8 cellular contexts compared by ENCODE assay signal in the genomic region with DNA sequence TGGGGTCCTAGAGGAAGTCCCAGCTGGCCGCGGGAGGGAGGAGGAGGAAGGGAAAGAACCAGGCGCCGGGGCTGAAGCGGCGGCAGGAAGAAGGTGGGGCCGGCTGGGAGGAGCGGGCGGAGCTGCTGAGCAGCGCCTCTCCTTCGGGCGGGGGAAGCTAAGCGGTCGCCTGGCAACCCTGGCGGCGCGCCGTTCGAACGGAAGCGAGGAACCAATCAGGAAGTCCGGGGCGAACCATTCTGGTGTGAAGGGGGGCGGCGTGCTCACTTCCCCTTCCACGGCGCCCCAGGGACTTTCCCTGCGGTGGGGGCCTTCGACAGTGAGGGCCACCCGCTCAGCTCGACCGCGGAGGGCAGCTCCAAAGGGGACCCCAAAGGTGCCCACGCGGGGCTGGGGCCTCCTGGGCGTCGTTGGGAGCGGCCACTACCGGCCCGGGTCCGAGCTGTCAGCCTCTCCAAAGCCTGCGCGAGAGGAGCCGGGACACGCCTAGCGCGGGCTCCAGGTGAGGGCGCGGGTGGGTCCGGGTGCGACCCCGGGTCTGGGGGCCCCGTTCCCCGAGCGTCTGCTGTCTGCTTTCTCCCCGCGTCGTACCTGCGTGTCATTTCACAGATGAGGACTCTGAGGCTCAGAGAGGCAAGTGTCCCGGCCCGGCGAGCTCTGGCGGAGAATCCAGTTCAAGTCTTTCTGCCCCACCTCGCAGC. TPM values are rescaled to one million over a fixed set of nuclear protein-coding genes. Genes with fewer than 3 reads are reported as not detected.
DNase-seq lines count a peak whose midpoint lies in the region; ATAC-seq, FAIRE-seq and TF ChIP-seq lines count a peak whose summit lies in the region.

A gene (plus strand): TSS at position 266 of the 701 bp plus-strand sequence. CDS start 11,090 bp downstream, outside the sequence.

- peaks cover 15% of the 10 kb centered on the region for H3K27me3 ChIP-seq in HUES48 (ENCODE audit: control insufficient read depth, insufficient read depth, low read length)
- no peaks in the 10 kb centered on the region for H3K27me3 ChIP-seq in NT2/D1 (ENCODE audit: insufficient read depth, insufficient read length)
- peaks cover 0 to 15% (median 13%) of the 10 kb centered on the region in 4 experiments; a peak in 6 of 7 replicates for H3K27me3 ChIP-seq in H1 (replicated peaks in 1 of 4; ENCODE audit: control insufficient read depth in 3 of 4, extremely low read depth in 1 of 4, insufficient read depth in 3 of 4, low read length in 3 of 4)
- H3K27me3 ChIP-seq in mesendoderm (ENCODE audit: insufficient read depth, low read length, poor library complexity) = no peaks in the 10 kb centered on the region

- POLR2A ChIA-PET in H1 (lab: Charles Lee; ENCODE audit: partially characterized antibody) = interaction anchor here (1.0 to 1.6 kb wide), 6 partner anchors 9 to 22 kb away, joined by 3 to 7 read pairs (median 4); no protein-coding TSS in a partner anchor

- H4K5ac ChIP-seq in H1 (ENCODE audit: insufficient read length, low read depth, low read length) = peak within 1 kb of the TSS; percentile 90
- H4K5ac ChIP-seq in mesendoderm (ENCODE audit: low read length) = no peak within 1 kb of the TSS

- CTCF ChIA-PET in activated CD8-positive, alpha-beta memory T cell treated with anti-CD3 and anti-CD28 coated beads, Interleukin-2, amount 10 ng/mL, durations not matched to agents 7 days and 5 days (lab: Charles Lee) = interaction anchor here (0.8 to 4.3 kb wide), 12 partner anchors 12 to 382 kb away, joined by 3 to 37 read pairs (median 4); no protein-coding TSS in a partner anchor
- CTCF ChIA-PET in H1 (lab: Charles Lee; ENCODE audit: partially characterized antibody) = interaction anchor here (1.2 to 2.5 kb wide), 9 partner anchors 9 to 120 kb away, joined by 3 to 13 read pairs (median 4); no protein-coding TSS in a partner anchor

- no peaks in the 10 kb centered on the region for H4K20me1 ChIP-seq in H1 (replicated peaks in 1 of 2; ENCODE audit: control insufficient read depth in 1 of 2, insufficient read depth in 2 of 2, low read length in 2 of 2)

- H3K9me3 ChIP-seq in HUES48 (ENCODE audit: control insufficient read depth, insufficient read depth, low read length) = no peaks in the 10 kb centered on the region
- no peaks in the 10 kb centered on the region for H3K9me3 ChIP-seq in NT2/D1 (ENCODE audit: insufficient read depth, low read length)
- no peaks in the 10 kb centered on the region for H3K9me3 ChIP-seq in H1 (ENCODE audit: insufficient read depth in 2 of 2, low read depth in 1 of 2, low read length in 1 of 2)

- H3K4me2 ChIP-seq in H1 (ENCODE audit: insufficient read depth in 1 of 2, low read depth in 2 of 2, low read length in 2 of 2) = peak within 1 kb of the TSS; percentile 66 to 95
- peak within 1 kb of the TSS; percentile 86 for H3K4me2 ChIP-seq in mesendoderm (ENCODE audit: low read length)

- peak within 1 kb of the TSS; percentile 95; the same call in 1 of the 2 replicates for H4K8ac ChIP-seq in H1 (ENCODE audit: extremely low read depth, insufficient read depth, low read length)
- H4K8ac ChIP-seq in mesendoderm (ENCODE audit: low read depth, low read length) = no peak within 1 kb of the TSS

- H3K36me3 ChIP-seq in HUES48 (ENCODE audit: control insufficient read depth, insufficient read depth, low read length) (no peaks in the 10 kb centered on the region), NT2/D1 (ENCODE audit: insufficient read depth, insufficient read length, low read length) (no peaks in the 10 kb centered on the region), H1 (ENCODE audit: control insufficient read depth in 2 of 4, insufficient read depth in 4 of 4, low read length in 3 of 4) (no peaks in the 10 kb centered on the region), mesendoderm (ENCODE audit: control insufficient read depth, insufficient read depth, low read length) (no peaks in the 10 kb centered on the region)

- ATAC-seq in GM21423 (IDR thresholded peaks at IDR 0.05; ENCODE audit: unreplicated experiment) = peak; percentile 96
- ATAC-seq in activated CD8-positive, alpha-beta memory T cell treated with anti-CD3 and anti-CD28 coated beads, Interleukin-2, amount 10 ng/mL, durations not matched to agents 7 days and 5 days = peak; percentile 94

- 2% methylated on average over 34 of the region's 64 CpGs; no CpG with 5 or more reads in 1 of the 2 experiments for WGBS in H1 (ENCODE audit: extremely low coverage in 1 of 2, insufficient coverage in 1 of 2, insufficient read length in 1 of 2, insufficient replicate concordance in 2 of 2, low coverage in 1 of 2, low lambda C conversion rate in 2 of 2, missing lambda C conversion rate in 1 of 2), 2 experiments
- WGBS in mesendoderm (ENCODE audit: extremely low coverage, insufficient coverage, low lambda C conversion rate) = no CpG with 5 or more reads among the region's 64 CpGs

- H3K23ac ChIP-seq in H1 (ENCODE audit: insufficient read length) (no peak within 1 kb of the TSS), mesendoderm (ENCODE audit: low read length) (no peak within 1 kb of the TSS)

- H3K23me2 ChIP-seq in H1 (ENCODE audit: low read depth, low read length) = peaks cover 7% of the 10 kb centered on the region; the same call in 1 of the 2 replicates

- H3K9me3 Mint-ChIP-seq in activated CD8-positive, alpha-beta memory T cell treated with anti-CD3 and anti-CD28 coated beads, Interleukin-2, amount 10 ng/mL, durations not matched to agents 7 days and 5 days (ENCODE audit: low read depth) = peaks cover 2% of the 10 kb centered on the region

- no peak within 1 kb of the TSS for H2BK15ac ChIP-seq in H1 (ENCODE audit: low read length)
- no peak within 1 kb of the TSS for H2BK15ac ChIP-seq in mesendoderm (replicated peaks; ENCODE audit: low read depth)

- H3K18ac ChIP-seq in H1 (ENCODE audit: extremely low read depth, low read length) = peak within 1 kb of the TSS; percentile 99
- peak within 1 kb of the TSS; percentile 77 for H3K18ac ChIP-seq in mesendoderm (ENCODE audit: low read length)

- peak in 1 of 2 experiments; percentile 96; a peak in 2 of 3 replicates for TF ChIP-seq EP300 in H1 (IDR thresholded peaks at IDR 0.05; ENCODE audit: borderline replicate concordance in 1 of 2, low read depth in 2 of 2, low read length in 2 of 2)

- H3K9ac ChIP-seq in HUES48 (ENCODE audit: low read depth, low read length) (peak within 1 kb of the TSS; percentile 90), NT2/D1 (ENCODE audit: insufficient read length, low read depth) (peak within 1 kb of the TSS; percentile 74), H1 (replicated peaks in 1 of 4; ENCODE audit: extremely low read depth in 1 of 4, low read depth in 3 of 4, low read length in 3 of 4) (peak within 1 kb of the TSS; percentile 2 to 73 (median 63); a peak in 6 of 7 replicates), mesendoderm (ENCODE audit: low read length) (peak within 1 kb of the TSS; percentile 81)

- H3K4me3 Mint-ChIP-seq in activated CD8-positive, alpha-beta memory T cell treated with anti-CD3 and anti-CD28 coated beads, Interleukin-2, amount 10 ng/mL, durations not matched to agents 7 days and 5 days = peak within 1 kb of the TSS; percentile 90

- H2BK120ac ChIP-seq in H1 (replicated peaks; ENCODE audit: low read depth, low read length) (no peak within 1 kb of the TSS), mesendoderm (ENCODE audit: low read depth, low read length) (no peak within 1 kb of the TSS)

- H3K4me1 Mint-ChIP-seq in activated CD8-positive, alpha-beta memory T cell treated with anti-CD3 and anti-CD28 coated beads, Interleukin-2, amount 10 ng/mL, durations not matched to agents 7 days and 5 days = peaks cover 43% of the 10 kb centered on the region

- peak within 1 kb of the TSS; percentile 60 for H2AFZ ChIP-seq in H1 (ENCODE audit: low read length)

- H3K4me3 ChIP-seq in HUES48 (ENCODE audit: low read depth, low read length) (peak within 1 kb of the TSS; percentile 89), NT2/D1 (ENCODE audit: insufficient read length, low read depth) (peak within 1 kb of the TSS; percentile 62), H1 (ENCODE audit: extremely low read depth in 1 of 4, insufficient read depth in 2 of 4, low read depth in 3 of 4, low read length in 4 of 4) (peak within 1 kb of the TSS; percentile 42 to 76 (median 70)), mesendoderm (ENCODE audit: low read length) (peak within 1 kb of the TSS; percentile 47)

- H3K79me1 ChIP-seq in H1 (ENCODE audit: low read depth, low read length) = no peaks in the 10 kb centered on the region
- H3K79me1 ChIP-seq in mesendoderm (ENCODE audit: low read length) = no peaks in the 10 kb centered on the region

- H3K36me3 Mint-ChIP-seq in activated CD8-positive, alpha-beta memory T cell treated with anti-CD3 and anti-CD28 coated beads, Interleukin-2, amount 10 ng/mL, durations not matched to agents 7 days and 5 days = peaks cover 15% of the 10 kb centered on the region

- H3K56ac ChIP-seq in H1 (replicated peaks; ENCODE audit: insufficient read length, low read depth, low read length) (peak within 1 kb of the TSS; percentile 88), mesendoderm (ENCODE audit: low read length) (peak within 1 kb of the TSS; percentile 94)

- H3K4me1 ChIP-seq in HUES48 (ENCODE audit: control insufficient read depth, insufficient read depth, low read length) (peaks cover 3% of the 10 kb centered on the region; the same call in 1 of the 2 replicates), NT2/D1 (ENCODE audit: insufficient read depth, insufficient read length) (no peaks in the 10 kb centered on the region), H1 (replicated peaks in 1 of 4; ENCODE audit: control insufficient read depth in 3 of 4, insufficient read depth in 4 of 4, low read length in 3 of 4) (peaks cover 0 to 3% (median 1%) of the 10 kb centered on the region in 4 experiments; a peak in 1 of 7 replicates), mesendoderm (ENCODE audit: control insufficient read depth, low read depth, low read length) (peaks cover 2% of the 10 kb centered on the region)

- H3K14ac ChIP-seq in H1 (ENCODE audit: insufficient read length) = no peak within 1 kb of the TSS

- H2BK5ac ChIP-seq in H1 (ENCODE audit: low read depth, low read length) (peak within 1 kb of the TSS; percentile 96; the same call in 1 of the 2 replicates), mesendoderm (ENCODE audit: low read length) (peak within 1 kb of the TSS; percentile 95)

- no peak within 1 kb of the TSS for H2AK5ac ChIP-seq in H1 (ENCODE audit: low read depth, low read length)
- no peak within 1 kb of the TSS for H2AK5ac ChIP-seq in mesendoderm (ENCODE audit: low read length)

- no peak within 1 kb of the TSS; the same call in 1 of the 2 replicates for H2BK20ac ChIP-seq in H1 (ENCODE audit: low read length)

- H3K27ac Mint-ChIP-seq in activated CD8-positive, alpha-beta memory T cell treated with anti-CD3 and anti-CD28 coated beads, Interleukin-2, amount 10 ng/mL, durations not matched to agents 7 days and 5 days = peak within 1 kb of the TSS; percentile 84

- H3K79me2 ChIP-seq in H1 (ENCODE audit: control insufficient read depth in 1 of 2, insufficient read depth in 2 of 2, low read length in 2 of 2) = no peaks in the 10 kb centered on the region
- no peaks in the 10 kb centered on the region for H3K79me2 ChIP-seq in mesendoderm (ENCODE audit: control insufficient read depth, insufficient read depth, low read length)

- no peak for TF ChIP-seq POLR2A in H1 (IDR thresholded peaks at IDR 0.05; ENCODE audit: control extremely low read depth in 1 of 2, low read depth in 2 of 2, low read length in 2 of 2)

- no peaks in the 10 kb centered on the region for H3K27me3 Mint-ChIP-seq in activated CD8-positive, alpha-beta memory T cell treated with anti-CD3 and anti-CD28 coated beads, Interleukin-2, amount 10 ng/mL, durations not matched to agents 7 days and 5 days

- no peak; a peak in 1 of 4 replicates for TF ChIP-seq RAD21 in H1 (IDR thresholded peaks at IDR 0.05 in 1 of 2, conservative IDR thresholded peaks at IDR 0.05 in 1 of 2; ENCODE audit: low read depth in 2 of 2, low read length in 2 of 2)

- no peak within 1 kb of the TSS for H4K91ac ChIP-seq in H1 (replicated peaks; ENCODE audit: insufficient read length, low read length)

- no peak within 1 kb of the TSS for H3K4ac ChIP-seq in H1 (replicated peaks; ENCODE audit: insufficient read length, low read depth, low read length)
- no peak within 1 kb of the TSS for H3K4ac ChIP-seq in mesendoderm (ENCODE audit: low read depth, low read length)

- H2BK12ac ChIP-seq in H1 (ENCODE audit: low read depth, low read length) = no peak within 1 kb of the TSS

- FAIRE-seq in H1 (lab: Jason Lieb, UNC) = no peak

- TF ChIP-seq CTCF in H1 (IDR thresholded peaks at IDR 0.05; ENCODE audit: control extremely low read depth in 1 of 3, insufficient read depth in 1 of 3, low read depth in 1 of 3, low read length in 3 of 3) = no peak

- DNase-seq in D341Med (ENCODE audit: low spot score) = peak; percentile 98
- DNase-seq in NT2/D1 (ENCODE audit: low read depth, low spot score) = peak; percentile 92
- DNase-seq in activated CD8-positive, alpha-beta memory T cell treated with anti-CD3 and anti-CD28 coated beads, Interleukin-2, amount 10 ng/mL, durations not matched to agents 7 days and 5 days = peak; percentile 97
- DNase-seq in H1 (ENCODE audit: low read depth in 1 of 2, low spot score in 2 of 2) = peak; percentile 70 to 93
- peak; percentile 97 for DNase-seq in mesendoderm
- DNase-seq in stimulated activated CD8-positive, alpha-beta memory T cell treated with anti-CD3 and anti-CD28 coated beads, Interleukin-12 subunit alpha, Interleukin-12 subunit beta, amount 100 ng/mL, for 4 hours (ENCODE audit: low read depth) = peak; percentile 95

- peak within 1 kb of the TSS; percentile 64 for H3K27ac ChIP-seq in HUES48 (ENCODE audit: low read depth, low read length)
- peak within 1 kb of the TSS; percentile 87; the same call in 1 of the 2 replicates for H3K27ac ChIP-seq in H1 (ENCODE audit: low read depth, low read length)
- peak within 1 kb of the TSS; percentile 67 for H3K27ac ChIP-seq in mesendoderm (ENCODE audit: low read depth, low read length)

RNA-seq across cellular contexts. Expression of the gene that starts here (rescaled TPM):
- 10 to 100 TPM; 34.3 to 37.0 TPM for total RNA-seq in activated CD8-positive, alpha-beta memory T cell treated with anti-CD3 and anti-CD28 coated beads, Interleukin-2, amount 10 ng/mL, durations not matched to agents 7 days and 5 days
- total RNA-seq in H1 (2021; fragmentation: NEBNext Ultra II Directional; extraction: Animal tissue kit (Norgen Biotek cat#: 25700)) = 10.9 and 13.1 TPM in 2 replicates
- 10.1 and 18.5 TPM in 2 replicates for polyA plus RNA-seq in H1 (2011; rRNA removed)
- polyA plus RNA-seq in H1 (2011; cell fraction: cytosol; rRNA removed) = 9.7 TPM
- 15.1 TPM for polyA plus RNA-seq in H1 (2011; cell fraction: nucleus; rRNA removed)
- 4.4 to 8.9 TPM (median 8.4 TPM) in 4 replicates for polyA plus RNA-seq in H1 (2012, experiment 1 of 2)
- polyA plus RNA-seq in H1 (2012, experiment 2 of 2) = 9.9 TPM
- 10.3 TPM for polyA plus RNA-seq in H1 (2013, experiment 1 of 2)
- 10.5 TPM for polyA plus RNA-seq in H1 (2013, experiment 2 of 2)
- 1.7 and 3.0 TPM in 2 replicates for polyA minus RNA-seq in H1 (2011; rRNA and poly(A)+ RNA removed)
- 3.0 TPM for polyA minus RNA-seq in H1 (2011; cell fraction: cytosol; rRNA and poly(A)+ RNA removed)
- 7.3 TPM for polyA minus RNA-seq in H1 (2011; cell fraction: nucleus; rRNA and poly(A)+ RNA removed)
- polyA plus RNA-seq in mesendoderm (2013, experiment 1 of 2) = 7.2 TPM
- 7.3 TPM for polyA plus RNA-seq in mesendoderm (2013, experiment 2 of 2)

Comparison
In these comparisons a context has a peak if more than half of its experiments do, and no peak if none do; other contexts are left out.
1. Peak in every context shown above with its lines: DNase-seq, ATAC-seq, H3K4me3 ChIP-seq and H3K27ac ChIP-seq.